In the genomic region with DNA sequence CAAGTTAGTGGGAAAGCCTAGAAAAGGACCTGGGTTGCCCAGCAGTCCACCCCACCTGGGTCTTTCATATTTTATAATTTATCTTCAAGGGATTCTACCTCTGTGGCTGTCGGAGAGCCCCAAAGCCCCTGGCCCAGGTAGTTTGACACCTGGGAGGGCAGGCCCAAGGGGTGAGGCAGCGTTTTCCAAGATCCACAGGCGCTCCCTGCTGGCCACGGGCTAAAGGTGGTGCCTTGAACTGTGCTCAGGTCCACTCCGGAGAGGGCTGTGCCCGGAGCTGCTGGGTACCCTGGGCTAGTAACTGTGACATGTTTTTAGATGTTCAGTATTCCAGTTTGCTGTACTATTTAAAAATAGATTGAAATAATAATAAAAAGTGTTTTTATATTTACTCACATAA, we compare ENCODE assay signal across 1 cellular context.
TF ChIP-seq lines count a peak whose summit lies in the region.

No MANE protein-coding gene starts in this region.

TF ChIP-seq in A549, 52 proteins besides CTCF, POLR2A, EP300 and RAD21 (continued from another document):
- TF ChIP-seq RNF2 (IDR thresholded peaks at IDR 0.05; ENCODE audit: borderline replicate concordance, low read depth) = no peak
- TF ChIP-seq CBX2 (IDR thresholded peaks at IDR 0.05; ENCODE audit: borderline replicate concordance, low read depth) = no peak
- no peak for TF ChIP-seq PHF8 (IDR thresholded peaks at IDR 0.05; ENCODE audit: borderline replicate concordance, low read depth)
- TF ChIP-seq, protein P1, sequence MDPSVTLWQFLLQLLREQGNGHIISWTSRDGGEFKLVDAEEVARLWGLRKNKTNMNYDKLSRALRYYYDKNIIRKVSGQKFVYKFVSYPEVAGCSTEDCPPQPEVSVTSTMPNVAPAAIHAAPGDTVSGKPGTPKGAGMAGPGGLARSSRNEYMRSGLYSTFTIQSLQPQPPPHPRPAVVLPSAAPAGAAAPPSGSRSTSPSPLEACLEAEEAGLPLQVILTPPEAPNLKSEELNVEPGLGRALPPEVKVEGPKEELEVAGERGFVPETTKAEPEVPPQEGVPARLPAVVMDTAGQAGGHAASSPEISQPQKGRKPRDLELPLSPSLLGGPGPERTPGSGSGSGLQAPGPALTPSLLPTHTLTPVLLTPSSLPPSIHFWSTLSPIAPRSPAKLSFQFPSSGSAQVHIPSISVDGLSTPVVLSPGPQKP (IDR thresholded peaks at IDR 0.05; ENCODE audit: low read depth, low read length) = no peak
